In the genomic region with DNA sequence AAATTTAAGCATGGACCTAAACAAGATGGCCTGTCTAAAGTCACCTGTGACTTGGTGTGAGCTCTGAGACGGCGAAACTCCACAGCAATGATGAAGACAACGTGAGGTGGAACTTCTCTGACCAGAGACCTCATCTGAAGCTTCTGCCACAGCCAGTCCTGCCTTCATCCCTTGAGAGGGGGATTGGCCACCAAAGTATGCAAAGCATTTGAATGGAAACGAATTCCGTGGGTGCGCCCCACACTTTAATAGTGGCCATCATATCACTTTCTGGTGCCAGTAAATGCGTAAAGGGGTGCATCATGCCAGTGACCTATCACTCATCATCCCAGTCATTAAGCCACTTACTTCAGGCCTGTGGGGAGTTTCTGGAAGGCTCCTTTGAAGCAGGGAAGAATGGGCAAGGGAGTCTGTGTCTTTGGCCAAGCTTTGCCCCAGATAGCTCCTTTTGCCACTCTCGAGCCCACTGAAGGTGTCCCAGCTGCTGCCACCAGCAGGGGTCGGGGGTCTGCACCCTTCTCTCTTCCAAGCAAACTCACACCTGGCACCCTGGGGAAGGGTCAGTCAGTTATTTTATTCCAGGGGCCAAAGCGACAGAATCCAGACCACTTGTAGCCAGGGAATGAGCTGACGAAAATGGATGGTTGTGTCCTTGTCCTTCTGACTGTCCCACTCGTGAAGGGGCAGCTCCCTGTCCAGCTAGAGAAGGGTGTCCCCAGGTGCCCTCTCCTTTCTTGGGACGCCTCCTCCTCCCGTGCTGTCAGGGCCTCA, we compare ENCODE assay signal across 20 cellular contexts. TPM values are rescaled to one million over a fixed set of nuclear protein-coding genes. Genes with fewer than 3 reads are reported as not detected.
DNase-seq lines count a peak whose midpoint lies in the region; ATAC-seq and TF ChIP-seq lines count a peak whose summit lies in the region.
"Had no signal": no experiment of that assay in that cellular context is flagged by ENCODE, and none has a peak within 500 bp of the region (broad histone marks: within the 10 kb centered on the region; RNA-seq: fewer than 3 reads in every experiment).

No MANE protein-coding gene starts in this region.

- H3K9me3 ChIP-seq in upper lobe of right lung (no peaks in the 10 kb centered on the region), breast epithelium (no peaks in the 10 kb centered on the region)
- H3K9me3 ChIP-seq: SK-N-SH had no signal

- H3K4me1 Mint-ChIP-seq in GM23338, result no peaks in the 10 kb centered on the region
- H3K4me1 Mint-ChIP-seq: CD14-positive monocyte had no signal

- DNase-seq in activated effector memory CD4-positive, alpha-beta T cell treated with anti-CD3 and anti-CD28 coated beads, Interleukin-2, amount 50 U/mL, for 16 hours, result peak; percentile 53
- DNase-seq in activated effector memory CD4-positive, alpha-beta T cell treated with Interleukin-2 at 50 U/mL for 16 hours, result no peak
- no peak for DNase-seq in GM23338 (ENCODE audit: low spot score)
- DNase-seq in islet precursor cell, result peak; percentile 52
- DNase-seq in upper lobe of right lung, result no peak
- no peak for DNase-seq in T-helper 9 cell
- DNase-seq in breast epithelium (ENCODE audit: low spot score in 2 of 2), result no peak
- DNase-seq: AML-193, DMS 273 treated with DMSO at 0.1 percent for 48 hours, HCEC 1CT, KBM-7, NCI-H1694 treated with DMSO at 0.1 percent for 48 hours, NCI-H510A treated with DMSO at 0.1 percent for 48 hours, NCI-H82, OCI-M1, SHP77 treated with DMSO at 0.1 percent for 48 hours, SK-N-SH had no signal

- no peaks in the 10 kb centered on the region for H3K9me3 Mint-ChIP-seq in GM23338

- no peaks in the 10 kb centered on the region for H3K79me2 ChIP-seq in GM23338 (replicated peaks; ENCODE audit: insufficient read depth)

- H3K9me2 ChIP-seq in GM23338 (ENCODE audit: insufficient read depth), result no peaks in the 10 kb centered on the region
- H3K9me2 ChIP-seq: SK-N-SH had no signal

- no peaks in the 10 kb centered on the region for H3F3A ChIP-seq in GM23338 (replicated peaks; ENCODE audit: low read depth)

- H3K36me3 ChIP-seq in GM23338 (ENCODE audit: insufficient read depth) (no peaks in the 10 kb centered on the region), upper lobe of right lung (peaks cover 17% of the 10 kb centered on the region), breast epithelium (no peaks in the 10 kb centered on the region)

- H3K27me3 ChIP-seq in GM23338 (ENCODE audit: insufficient read depth) (no peaks in the 10 kb centered on the region), upper lobe of right lung (no peaks in the 10 kb centered on the region), breast epithelium (no peaks in the 10 kb centered on the region)

- H3K36me3 Mint-ChIP-seq in GM23338 (ENCODE audit: low read depth), result no peaks in the 10 kb centered on the region

- intact Hi-C loops in upper lobe of right lung (cut with DNase I) (no loop called here), breast epithelium (cut with DNase I; ENCODE audit: low total_unique reads) (no loop called here)

- no peak overlapping the region for H3K4me2 ChIP-seq in GM23338
- H3K4me2 ChIP-seq: SK-N-SH had no signal

- peaks cover 11% of the 10 kb centered on the region for H3K27me3 Mint-ChIP-seq in GM23338 (ENCODE audit: insufficient read depth, low read depth, poor library complexity)

- H3K4me1 ChIP-seq in GM23338 (ENCODE audit: insufficient read depth), result no peaks in the 10 kb centered on the region
- H3K4me1 ChIP-seq in upper lobe of right lung, result no peaks in the 10 kb centered on the region
- H3K4me1 ChIP-seq in breast epithelium, result no peaks in the 10 kb centered on the region

- H3K27ac ChIP-seq in GM23338 (ENCODE audit: low read depth) (no peak overlapping the region), upper lobe of right lung (peak overlapping the region; percentile 53), breast epithelium (no peak overlapping the region)
- H3K27ac ChIP-seq: 22Rv1 had no signal

- no peak overlapping the region for H3K4me3 Mint-ChIP-seq in GM23338
- H3K4me3 Mint-ChIP-seq: CD14-positive monocyte had no signal

- no peak overlapping the region for H3K27ac Mint-ChIP-seq in GM23338
- H3K27ac Mint-ChIP-seq: CD14-positive monocyte had no signal

- TF ChIP-seq CTCF in GM23338 (conservative IDR thresholded peaks at IDR 0.05; ENCODE audit: low read depth in 2 of 2), result peak; percentile 15 to 38; a peak in 2 of 4 replicates
- TF ChIP-seq CTCF in upper lobe of right lung (IDR thresholded peaks at IDR 0.05), result no peak
- TF ChIP-seq CTCF in breast epithelium (IDR thresholded peaks at IDR 0.05), result no peak

- H4K20me1 ChIP-seq in GM23338 (replicated peaks; ENCODE audit: insufficient read depth), result no peaks in the 10 kb centered on the region

- ATAC-seq in GM23338, result no peak
- ATAC-seq in upper lobe of right lung, result peak; percentile 21
- no peak for ATAC-seq in HG02678 (IDR thresholded peaks at IDR 0.05; ENCODE audit: unreplicated experiment)

- TF ChIP-seq POLR2A in breast epithelium (IDR thresholded peaks at IDR 0.05), result no peak

- H2AFZ ChIP-seq in GM23338, result no peak overlapping the region

- H3K4me3 ChIP-seq in GM23338 (no peak overlapping the region), upper lobe of right lung (no peak overlapping the region), breast epithelium (no peak overlapping the region)

TF ChIP-seq in GM23338, 12 proteins besides CTCF, POLR2A, EP300 and RAD21 (continues in another document):
- TF ChIP-seq, protein P1, sequence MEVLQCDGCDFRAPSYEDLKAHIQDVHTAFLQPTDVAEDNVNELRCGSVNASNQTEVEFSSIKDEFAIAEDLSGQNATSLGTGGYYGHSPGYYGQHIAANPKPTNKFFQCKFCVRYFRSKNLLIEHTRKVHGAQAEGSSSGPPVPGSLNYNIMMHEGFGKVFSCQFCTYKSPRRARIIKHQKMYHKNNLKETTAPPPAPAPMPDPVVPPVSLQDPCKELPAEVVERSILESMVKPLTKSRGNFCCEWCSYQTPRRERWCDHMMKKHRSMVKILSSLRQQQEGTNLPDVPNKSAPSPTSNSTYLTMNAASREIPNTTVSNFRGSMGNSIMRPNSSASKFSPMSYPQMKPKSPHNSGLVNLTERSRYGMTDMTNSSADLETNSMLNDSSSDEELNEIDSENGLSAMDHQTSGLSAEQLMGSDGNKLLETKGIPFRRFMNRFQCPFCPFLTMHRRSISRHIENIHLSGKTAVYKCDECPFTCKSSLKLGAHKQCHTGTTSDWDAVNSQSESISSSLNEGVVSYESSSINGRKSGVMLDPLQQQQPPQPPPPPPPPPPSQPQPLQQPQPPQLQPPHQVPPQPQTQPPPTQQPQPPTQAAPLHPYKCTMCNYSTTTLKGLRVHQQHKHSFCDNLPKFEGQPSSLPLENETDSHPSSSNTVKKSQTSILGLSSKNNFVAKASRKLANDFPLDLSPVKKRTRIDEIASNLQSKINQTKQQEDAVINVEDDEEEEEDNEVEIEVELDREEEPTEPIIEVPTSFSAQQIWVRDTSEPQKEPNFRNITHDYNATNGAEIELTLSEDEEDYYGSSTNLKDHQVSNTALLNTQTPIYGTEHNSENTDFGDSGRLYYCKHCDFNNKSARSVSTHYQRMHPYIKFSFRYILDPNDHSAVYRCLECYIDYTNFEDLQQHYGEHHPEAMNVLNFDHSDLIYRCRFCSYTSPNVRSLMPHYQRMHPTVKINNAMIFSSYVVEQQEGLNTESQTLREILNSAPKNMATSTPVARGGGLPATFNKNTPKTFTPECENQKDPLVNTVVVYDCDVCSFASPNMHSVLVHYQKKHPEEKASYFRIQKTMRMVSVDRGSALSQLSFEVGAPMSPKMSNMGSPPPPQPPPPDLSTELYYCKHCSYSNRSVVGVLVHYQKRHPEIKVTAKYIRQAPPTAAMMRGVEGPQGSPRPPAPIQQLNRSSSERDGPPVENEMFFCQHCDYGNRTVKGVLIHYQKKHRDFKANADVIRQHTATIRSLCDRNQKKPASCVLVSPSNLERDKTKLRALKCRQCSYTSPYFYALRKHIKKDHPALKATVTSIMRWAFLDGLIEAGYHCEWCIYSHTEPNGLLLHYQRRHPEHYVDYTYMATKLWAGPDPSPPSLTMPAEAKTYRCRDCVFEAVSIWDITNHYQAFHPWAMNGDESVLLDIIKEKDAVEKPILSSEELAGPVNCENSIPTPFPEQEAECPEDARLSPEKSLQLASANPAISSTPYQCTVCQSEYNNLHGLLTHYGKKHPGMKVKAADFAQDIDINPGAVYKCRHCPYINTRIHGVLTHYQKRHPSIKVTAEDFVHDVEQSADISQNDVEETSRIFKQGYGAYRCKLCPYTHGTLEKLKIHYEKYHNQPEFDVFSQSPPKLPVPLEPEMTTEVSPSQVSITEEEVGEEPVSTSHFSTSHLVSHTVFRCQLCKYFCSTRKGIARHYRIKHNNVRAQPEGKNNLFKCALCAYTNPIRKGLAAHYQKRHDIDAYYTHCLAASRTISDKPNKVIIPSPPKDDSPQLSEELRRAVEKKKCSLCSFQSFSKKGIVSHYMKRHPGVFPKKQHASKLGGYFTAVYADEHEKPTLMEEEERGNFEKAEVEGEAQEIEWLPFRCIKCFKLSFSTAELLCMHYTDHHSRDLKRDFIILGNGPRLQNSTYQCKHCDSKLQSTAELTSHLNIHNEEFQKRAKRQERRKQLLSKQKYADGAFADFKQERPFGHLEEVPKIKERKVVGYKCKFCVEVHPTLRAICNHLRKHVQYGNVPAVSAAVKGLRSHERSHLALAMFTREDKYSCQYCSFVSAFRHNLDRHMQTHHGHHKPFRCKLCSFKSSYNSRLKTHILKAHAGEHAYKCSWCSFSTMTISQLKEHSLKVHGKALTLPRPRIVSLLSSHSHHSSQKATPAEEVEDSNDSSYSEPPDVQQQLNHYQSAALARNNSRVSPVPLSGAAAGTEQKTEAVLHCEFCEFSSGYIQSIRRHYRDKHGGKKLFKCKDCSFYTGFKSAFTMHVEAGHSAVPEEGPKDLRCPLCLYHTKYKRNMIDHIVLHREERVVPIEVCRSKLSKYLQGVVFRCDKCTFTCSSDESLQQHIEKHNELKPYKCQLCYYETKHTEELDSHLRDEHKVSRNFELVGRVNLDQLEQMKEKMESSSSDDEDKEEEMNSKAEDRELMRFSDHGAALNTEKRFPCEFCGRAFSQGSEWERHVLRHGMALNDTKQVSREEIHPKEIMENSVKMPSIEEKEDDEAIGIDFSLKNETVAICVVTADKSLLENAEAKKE (CRISPR knock-in tag; IDR thresholded peaks at IDR 0.05), result no peak

RNA-seq across cellular contexts. Expression of a gene that starts 17.7 kb away (rescaled TPM):
- total RNA-seq in GM23338 (2014; rRNA removed; shearing (Covaris generic)), result 0.12 TPM in 1 of 2 replicates, not detected in the other
- 0.29 TPM in 1 of 2 replicates, not detected in the other for polyA plus RNA-seq in GM23338 (2016; fragmentation: Nextera tagmentation; extraction: Ambion mirVana)
- 14.7 TPM for total RNA-seq in upper lobe of right lung
- 10 to 100 TPM in 2 of 3 donors, 1 to 10 TPM in 1; 2.7 to 24.3 (median 20.1) TPM for total RNA-seq in breast epithelium
- polyA plus RNA-seq: CD14-positive monocyte had no signal

Comparison
In these comparisons a context has a peak if more than half of its experiments do, and no peak if none do; other contexts are left out.
1. DNase-seq: peak in activated effector memory CD4-positive, alpha-beta T cell treated with anti-CD3 and anti-CD28 coated beads, Interleukin-2, amount 50 U/mL, for 16 hours (single experiment) and islet precursor cell (single experiment); none in activated effector memory CD4-positive, alpha-beta T cell treated with Interleukin-2 at 50 U/mL for 16 hours (single experiment), GM23338 (single experiment), upper lobe of right lung (single experiment), T-helper 9 cell (single experiment) and breast epithelium (0 of 2).
2. CTCF ChIP-seq: peak in GM23338 (2 of 2); none in upper lobe of right lung (single experiment) and breast epithelium (0 of 3).